8 cellular contexts compared by ENCODE assay signal in genomic region chr1:46043491-46044017, GRCh38.
DNase-seq lines count a peak whose midpoint lies in the region; ATAC-seq and FAIRE-seq lines count a peak whose summit lies in the region.

No MANE protein-coding gene starts in this region.

- peaks cover 7% of the 10 kb centered on the region for H3K4me1 ChIP-seq in NT2/D1 (ENCODE audit: insufficient read depth, insufficient read length)

- H3K4me3 ChIP-seq in NT2/D1 (ENCODE audit: insufficient read length, low read depth) = no peak overlapping the region

- peaks cover 12% of the 10 kb centered on the region for H3K36me3 ChIP-seq in NT2/D1 (ENCODE audit: insufficient read depth, insufficient read length, low read length)

- FAIRE-seq in RCC 7860 (lab: Jason Lieb, UNC) = no peak

- H3K9me3 ChIP-seq in NT2/D1 (ENCODE audit: insufficient read depth, low read length) = no peaks in the 10 kb centered on the region

- H3K9ac ChIP-seq in NT2/D1 (ENCODE audit: insufficient read length, low read depth) = no peak overlapping the region

- peak; percentile 85 for ATAC-seq in GM19043 (IDR thresholded peaks at IDR 0.05; ENCODE audit: low read depth, unreplicated experiment)
- peak; percentile 87 for ATAC-seq in HG02885 (IDR thresholded peaks at IDR 0.05; ENCODE audit: poor library complexity, unreplicated experiment)

- DNase-seq in NT2/D1 (ENCODE audit: low read depth, low spot score) = peak; percentile 95
- peak; percentile 38 for DNase-seq in pons (ENCODE audit: low spot score)
- DNase-seq in HuH-7.5 (ENCODE audit: low spot score) = no peak
- DNase-seq in RCC 7860 (ENCODE audit: low spot score) = no peak
- DNase-seq in D341Med (ENCODE audit: low spot score) = no peak
- DNase-seq in activated naive CD4-positive, alpha-beta T cell treated with anti-CD3 and anti-CD28 coated beads, Interleukin-2, amount 50 U/mL, for 16 hours = no peak

- peaks cover 10% of the 10 kb centered on the region for H3K27me3 ChIP-seq in NT2/D1 (ENCODE audit: insufficient read depth, insufficient read length)

Comparison
In these comparisons a context has a peak if more than half of its experiments do, and no peak if none do; other contexts are left out.
1. DNase-seq: peak in NT2/D1 (single experiment) and pons (single experiment); none in HuH-7.5 (single experiment), RCC 7860 (single experiment), D341Med (single experiment) and activated naive CD4-positive, alpha-beta T cell treated with anti-CD3 and anti-CD28 coated beads, Interleukin-2, amount 50 U/mL, for 16 hours (single experiment).